ENCODE assay signal across 8 cellular contexts in the genomic region with DNA sequence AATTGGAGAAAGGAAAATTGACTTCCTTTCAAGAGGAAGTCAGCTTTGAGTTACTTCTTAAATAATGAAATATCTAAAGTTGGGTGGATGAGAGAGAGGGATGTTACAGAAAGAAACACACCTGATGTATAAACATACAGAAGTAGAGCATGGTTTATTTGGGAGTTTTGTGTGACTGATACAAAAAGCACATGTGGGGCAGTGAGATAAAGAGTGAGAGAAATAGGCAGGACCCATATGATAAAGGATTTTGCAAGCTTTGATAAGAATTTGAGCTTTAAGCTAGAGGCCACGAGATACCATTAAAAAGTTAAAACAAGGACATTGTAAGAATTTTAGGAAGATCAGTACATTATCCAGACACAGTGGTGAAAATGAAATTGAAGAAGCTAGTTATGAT.
"Had no signal": no experiment of that assay in that cellular context is flagged by ENCODE, and none has a peak within 500 bp of the region (broad histone marks: within the 10 kb centered on the region; RNA-seq: fewer than 3 reads in every experiment).

No MANE protein-coding gene starts in this region.

- H3K9ac ChIP-seq: GM23248 had no signal

- H3K36me3 ChIP-seq: HAP-1 had no signal

- H3K4me3 ChIP-seq: GM23248, HAP-1 had no signal

- DNase-seq: GM23248, GOT3, H7, HFFc6 had no signal

- H3K27ac Mint-ChIP-seq: HFFc6, IgD-negative memory B cell had no signal

- ATAC-seq: HCT116 had no signal

- H3K9me3 Mint-ChIP-seq: HFFc6 had no signal

- H3K36me3 Mint-ChIP-seq: IgD-negative memory B cell had no signal

- H3K27ac ChIP-seq: GM23248, HL-60 had no signal

- H2AFZ ChIP-seq: GM23248 had no signal

- H3K4me1 Mint-ChIP-seq: IgD-negative memory B cell had no signal

- H3K4me3 Mint-ChIP-seq: HFFc6, IgD-negative memory B cell had no signal
